In the genomic region with DNA sequence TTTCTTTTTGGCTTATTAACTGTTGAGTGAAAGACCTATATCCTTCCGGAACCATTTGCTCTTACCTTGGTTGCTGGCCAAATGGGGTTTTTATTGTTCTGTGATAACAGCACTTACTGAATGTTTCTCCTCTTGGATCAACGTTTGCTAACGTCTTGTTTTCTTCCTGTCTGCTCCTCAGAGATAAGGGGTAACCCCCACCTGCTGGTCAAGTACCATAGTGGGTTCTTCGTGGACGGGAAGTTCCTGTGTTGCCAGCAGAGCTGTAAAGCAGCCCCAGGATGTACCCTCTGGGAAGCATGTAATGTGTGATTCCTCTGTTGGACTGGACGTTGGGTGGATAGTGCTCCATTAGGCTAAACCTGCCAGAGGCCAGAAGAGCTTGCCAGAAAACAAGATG, we compare ENCODE assay signal across 1 cellular context.
TF ChIP-seq lines count a peak whose summit lies in the region.

No MANE protein-coding gene starts in this region.

TF ChIP-seq in K562, 482 proteins besides CTCF, POLR2A, EP300 and RAD21 (continued from another document and continues in another):
- TF ChIP-seq, protein P1, sequence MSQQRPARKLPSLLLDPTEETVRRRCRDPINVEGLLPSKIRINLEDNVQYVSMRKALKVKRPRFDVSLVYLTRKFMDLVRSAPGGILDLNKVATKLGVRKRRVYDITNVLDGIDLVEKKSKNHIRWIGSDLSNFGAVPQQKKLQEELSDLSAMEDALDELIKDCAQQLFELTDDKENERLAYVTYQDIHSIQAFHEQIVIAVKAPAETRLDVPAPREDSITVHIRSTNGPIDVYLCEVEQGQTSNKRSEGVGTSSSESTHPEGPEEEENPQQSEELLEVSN (IDR thresholded peaks at IDR 0.05; ENCODE audit: borderline replicate concordance in 1 of 2, extremely low read depth in 1 of 2, insufficient read depth in 1 of 2, insufficient read length in 1 of 2, low read depth in 1 of 2, low read length in 1 of 2, poor library complexity in 1 of 2, severe bottlenecking in 1 of 2), result no peak
- TF ChIP-seq NONO (IDR thresholded peaks at IDR 0.05; ENCODE audit: low read depth in 2 of 2, low read length in 1 of 2) (no peak), ATF7 (IDR thresholded peaks at IDR 0.05) (peak; percentile 41; the same call in 1 of the 2 replicates), ZNF586 (CRISPR knock-in tag; conservative IDR thresholded peaks at IDR 0.05) (no peak), CREM (IDR thresholded peaks at IDR 0.05; ENCODE audit: low read depth) (peak; percentile 70), PHF21A (IDR thresholded peaks at IDR 0.05; ENCODE audit: borderline replicate concordance, low read depth) (no peak), IRF2 (CRISPR knock-in tag; IDR thresholded peaks at IDR 0.05) (no peak), GATA2 (CRISPR knock-in tag; IDR thresholded peaks at IDR 0.05) (peak; percentile 73), SRF (CRISPR knock-in tag; IDR thresholded peaks at IDR 0.05) (no peak), MCM2 (IDR thresholded peaks at IDR 0.05; ENCODE audit: low read depth) (no peak), MTA3 (IDR thresholded peaks at IDR 0.05; ENCODE audit: borderline replicate concordance) (peak; percentile 83; the same call in 1 of the 2 replicates), SNIP1 (IDR thresholded peaks at IDR 0.05; ENCODE audit: low read depth) (no peak), KAT7 (CRISPR knock-in tag; IDR thresholded peaks at IDR 0.05; ENCODE audit: borderline replicate concordance) (no peak), ZNF274 (IDR thresholded peaks at IDR 0.05; ENCODE audit: borderline replicate concordance, low read depth, low read length) (no peak), MYNN (IDR thresholded peaks at IDR 0.05) (no peak), MYNN (CRISPR knock-in tag; IDR thresholded peaks at IDR 0.05) (no peak), HDGF (IDR thresholded peaks at IDR 0.05) (no peak), CHD1 (IDR thresholded peaks at IDR 0.05; ENCODE audit: low read length) (no peak), ELF2 (CRISPR knock-in tag; IDR thresholded peaks at IDR 0.05) (no peak), KLF10 (CRISPR knock-in tag; IDR thresholded peaks at IDR 0.05) (no peak), ZNF134 (CRISPR knock-in tag; conservative IDR thresholded peaks at IDR 0.05) (no peak), SMC3 (conservative IDR thresholded peaks at IDR 0.05; ENCODE audit: insufficient read depth, low read depth, low read length) (no peak), BRF1 (IDR thresholded peaks at IDR 0.05; ENCODE audit: borderline replicate concordance, extremely low read depth, insufficient read length) (no peak), RBM22 (IDR thresholded peaks at IDR 0.05; ENCODE audit: low read depth, low read length, poor library complexity, severe bottlenecking) (no peak), KLF1 (tag; IDR thresholded peaks at IDR 0.05) (no peak), ZBTB8A (IDR thresholded peaks at IDR 0.05; ENCODE audit: partially characterized antibody) (no peak), PURB (CRISPR knock-in tag; IDR thresholded peaks at IDR 0.05; ENCODE audit: low read depth) (no peak), TCF7L2 (IDR thresholded peaks at IDR 0.05; ENCODE audit: low read depth, low read length) (no peak), PML (IDR thresholded peaks at IDR 0.05; ENCODE audit: low read length) (peak; percentile 75), ZNF766 (CRISPR knock-in tag; conservative IDR thresholded peaks at IDR 0.05) (peak; percentile 72; the same call in 1 of the 2 replicates), PHF8 (IDR thresholded peaks at IDR 0.05; ENCODE audit: borderline replicate concordance, low read length) (no peak), NR2C1 (IDR thresholded peaks at IDR 0.05) (0 out of 2 replicates have a peak, but pooled peaks have one; percentile 29), NR2C1 (tag; IDR thresholded peaks at IDR 0.05) (0 out of 2 replicates have a peak, but pooled peaks have one; percentile 37), NFXL1 (CRISPR knock-in tag; IDR thresholded peaks at IDR 0.05) (no peak), ZC3H4 (CRISPR knock-in tag; IDR thresholded peaks at IDR 0.05; ENCODE audit: borderline replicate concordance) (no peak), CCAR2 (IDR thresholded peaks at IDR 0.05; ENCODE audit: low read depth, low read length) (no peak), SMARCE1 (IDR thresholded peaks at IDR 0.05) (peak; percentile 88), ZFP36 (IDR thresholded peaks at IDR 0.05; ENCODE audit: low read depth, low read length, partially characterized antibody) (no peak)
- TF ChIP-seq, protein P2, sequence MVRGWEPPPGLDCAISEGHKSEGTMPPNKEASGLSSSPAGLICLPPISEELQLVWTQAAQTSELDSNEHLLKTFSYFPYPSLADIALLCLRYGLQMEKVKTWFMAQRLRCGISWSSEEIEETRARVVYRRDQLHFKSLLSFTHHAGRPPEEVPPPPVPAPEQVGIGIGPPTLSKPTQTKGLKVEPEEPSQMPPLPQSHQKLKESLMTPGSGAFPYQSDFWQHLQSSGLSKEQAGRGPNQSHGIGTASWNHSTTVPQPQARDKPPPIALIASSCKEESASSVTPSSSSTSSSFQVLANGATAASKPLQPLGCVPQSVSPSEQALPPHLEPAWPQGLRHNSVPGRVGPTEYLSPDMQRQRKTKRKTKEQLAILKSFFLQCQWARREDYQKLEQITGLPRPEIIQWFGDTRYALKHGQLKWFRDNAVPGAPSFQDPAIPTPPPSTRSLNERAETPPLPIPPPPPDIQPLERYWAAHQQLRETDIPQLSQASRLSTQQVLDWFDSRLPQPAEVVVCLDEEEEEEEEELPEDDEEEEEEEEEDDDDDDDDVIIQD (CRISPR knock-in tag; IDR thresholded peaks at IDR 0.05), result no peak
- TF ChIP-seq, protein P3, sequence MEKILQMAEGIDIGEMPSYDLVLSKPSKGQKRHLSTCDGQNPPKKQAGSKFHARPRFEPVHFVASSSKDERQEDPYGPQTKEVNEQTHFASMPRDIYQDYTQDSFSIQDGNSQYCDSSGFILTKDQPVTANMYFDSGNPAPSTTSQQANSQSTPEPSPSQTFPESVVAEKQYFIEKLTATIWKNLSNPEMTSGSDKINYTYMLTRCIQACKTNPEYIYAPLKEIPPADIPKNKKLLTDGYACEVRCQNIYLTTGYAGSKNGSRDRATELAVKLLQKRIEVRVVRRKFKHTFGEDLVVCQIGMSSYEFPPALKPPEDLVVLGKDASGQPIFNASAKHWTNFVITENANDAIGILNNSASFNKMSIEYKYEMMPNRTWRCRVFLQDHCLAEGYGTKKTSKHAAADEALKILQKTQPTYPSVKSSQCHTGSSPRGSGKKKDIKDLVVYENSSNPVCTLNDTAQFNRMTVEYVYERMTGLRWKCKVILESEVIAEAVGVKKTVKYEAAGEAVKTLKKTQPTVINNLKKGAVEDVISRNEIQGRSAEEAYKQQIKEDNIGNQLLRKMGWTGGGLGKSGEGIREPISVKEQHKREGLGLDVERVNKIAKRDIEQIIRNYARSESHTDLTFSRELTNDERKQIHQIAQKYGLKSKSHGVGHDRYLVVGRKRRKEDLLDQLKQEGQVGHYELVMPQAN (IDR thresholded peaks at IDR 0.05; ENCODE audit: borderline replicate concordance), result no peak
- TF ChIP-seq, protein P4, sequence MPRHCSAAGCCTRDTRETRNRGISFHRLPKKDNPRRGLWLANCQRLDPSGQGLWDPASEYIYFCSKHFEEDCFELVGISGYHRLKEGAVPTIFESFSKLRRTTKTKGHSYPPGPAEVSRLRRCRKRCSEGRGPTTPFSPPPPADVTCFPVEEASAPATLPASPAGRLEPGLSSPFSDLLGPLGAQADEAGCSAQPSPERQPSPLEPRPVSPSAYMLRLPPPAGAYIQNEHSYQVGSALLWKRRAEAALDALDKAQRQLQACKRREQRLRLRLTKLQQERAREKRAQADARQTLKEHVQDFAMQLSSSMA (CRISPR knock-in tag; IDR thresholded peaks at IDR 0.05), result no peak
- TF ChIP-seq, protein P5, sequence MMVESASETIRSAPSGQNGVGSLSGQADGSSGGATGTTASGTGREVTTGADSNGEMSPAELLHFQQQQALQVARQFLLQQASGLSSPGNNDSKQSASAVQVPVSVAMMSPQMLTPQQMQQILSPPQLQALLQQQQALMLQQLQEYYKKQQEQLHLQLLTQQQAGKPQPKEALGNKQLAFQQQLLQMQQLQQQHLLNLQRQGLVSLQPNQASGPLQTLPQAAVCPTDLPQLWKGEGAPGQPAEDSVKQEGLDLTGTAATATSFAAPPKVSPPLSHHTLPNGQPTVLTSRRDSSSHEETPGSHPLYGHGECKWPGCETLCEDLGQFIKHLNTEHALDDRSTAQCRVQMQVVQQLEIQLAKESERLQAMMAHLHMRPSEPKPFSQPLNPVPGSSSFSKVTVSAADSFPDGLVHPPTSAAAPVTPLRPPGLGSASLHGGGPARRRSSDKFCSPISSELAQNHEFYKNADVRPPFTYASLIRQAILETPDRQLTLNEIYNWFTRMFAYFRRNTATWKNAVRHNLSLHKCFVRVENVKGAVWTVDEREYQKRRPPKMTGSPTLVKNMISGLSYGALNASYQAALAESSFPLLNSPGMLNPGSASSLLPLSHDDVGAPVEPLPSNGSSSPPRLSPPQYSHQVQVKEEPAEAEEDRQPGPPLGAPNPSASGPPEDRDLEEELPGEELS (CRISPR knock-in tag; IDR thresholded peaks at IDR 0.05; ENCODE audit: borderline replicate concordance), result no peak
- TF ChIP-seq, protein P6, sequence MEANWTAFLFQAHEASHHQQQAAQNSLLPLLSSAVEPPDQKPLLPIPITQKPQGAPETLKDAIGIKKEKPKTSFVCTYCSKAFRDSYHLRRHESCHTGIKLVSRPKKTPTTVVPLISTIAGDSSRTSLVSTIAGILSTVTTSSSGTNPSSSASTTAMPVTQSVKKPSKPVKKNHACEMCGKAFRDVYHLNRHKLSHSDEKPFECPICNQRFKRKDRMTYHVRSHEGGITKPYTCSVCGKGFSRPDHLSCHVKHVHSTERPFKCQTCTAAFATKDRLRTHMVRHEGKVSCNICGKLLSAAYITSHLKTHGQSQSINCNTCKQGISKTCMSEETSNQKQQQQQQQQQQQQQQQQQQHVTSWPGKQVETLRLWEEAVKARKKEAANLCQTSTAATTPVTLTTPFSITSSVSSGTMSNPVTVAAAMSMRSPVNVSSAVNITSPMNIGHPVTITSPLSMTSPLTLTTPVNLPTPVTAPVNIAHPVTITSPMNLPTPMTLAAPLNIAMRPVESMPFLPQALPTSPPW (CRISPR knock-in tag; IDR thresholded peaks at IDR 0.05), result peak; percentile 47; the same call in 1 of the 2 replicates
- TF ChIP-seq, protein P7, sequence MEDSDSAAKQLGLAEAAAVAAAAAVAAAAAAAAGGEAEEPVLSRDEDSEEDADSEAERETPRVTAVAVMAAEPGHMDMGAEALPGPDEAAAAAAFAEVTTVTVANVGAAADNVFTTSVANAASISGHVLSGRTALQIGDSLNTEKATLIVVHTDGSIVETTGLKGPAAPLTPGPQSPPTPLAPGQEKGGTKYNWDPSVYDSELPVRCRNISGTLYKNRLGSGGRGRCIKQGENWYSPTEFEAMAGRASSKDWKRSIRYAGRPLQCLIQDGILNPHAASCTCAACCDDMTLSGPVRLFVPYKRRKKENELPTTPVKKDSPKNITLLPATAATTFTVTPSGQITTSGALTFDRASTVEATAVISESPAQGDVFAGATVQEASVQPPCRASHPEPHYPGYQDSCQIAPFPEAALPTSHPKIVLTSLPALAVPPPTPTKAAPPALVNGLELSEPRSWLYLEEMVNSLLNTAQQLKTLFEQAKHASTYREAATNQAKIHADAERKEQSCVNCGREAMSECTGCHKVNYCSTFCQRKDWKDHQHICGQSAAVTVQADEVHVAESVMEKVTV (CRISPR knock-in tag; IDR thresholded peaks at IDR 0.05), result no peak
- TF ChIP-seq, protein P8, sequence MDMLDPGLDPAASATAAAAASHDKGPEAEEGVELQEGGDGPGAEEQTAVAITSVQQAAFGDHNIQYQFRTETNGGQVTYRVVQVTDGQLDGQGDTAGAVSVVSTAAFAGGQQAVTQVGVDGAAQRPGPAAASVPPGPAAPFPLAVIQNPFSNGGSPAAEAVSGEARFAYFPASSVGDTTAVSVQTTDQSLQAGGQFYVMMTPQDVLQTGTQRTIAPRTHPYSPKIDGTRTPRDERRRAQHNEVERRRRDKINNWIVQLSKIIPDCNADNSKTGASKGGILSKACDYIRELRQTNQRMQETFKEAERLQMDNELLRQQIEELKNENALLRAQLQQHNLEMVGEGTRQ (CRISPR knock-in tag; IDR thresholded peaks at IDR 0.05), result no peak
- TF ChIP-seq, protein P9, sequence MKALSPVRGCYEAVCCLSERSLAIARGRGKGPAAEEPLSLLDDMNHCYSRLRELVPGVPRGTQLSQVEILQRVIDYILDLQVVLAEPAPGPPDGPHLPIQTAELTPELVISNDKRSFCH (CRISPR knock-in tag; IDR thresholded peaks at IDR 0.05), result no peak
- TF ChIP-seq, protein P9 (tag; IDR thresholded peaks at IDR 0.05), result no peak
- TF ChIP-seq, protein P10, sequence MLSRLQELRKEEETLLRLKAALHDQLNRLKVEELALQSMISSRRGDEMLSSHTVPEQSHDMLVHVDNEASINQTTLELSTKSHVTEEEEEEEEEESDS (CRISPR knock-in tag; IDR thresholded peaks at IDR 0.05), result no peak
- TF ChIP-seq, protein P11, sequence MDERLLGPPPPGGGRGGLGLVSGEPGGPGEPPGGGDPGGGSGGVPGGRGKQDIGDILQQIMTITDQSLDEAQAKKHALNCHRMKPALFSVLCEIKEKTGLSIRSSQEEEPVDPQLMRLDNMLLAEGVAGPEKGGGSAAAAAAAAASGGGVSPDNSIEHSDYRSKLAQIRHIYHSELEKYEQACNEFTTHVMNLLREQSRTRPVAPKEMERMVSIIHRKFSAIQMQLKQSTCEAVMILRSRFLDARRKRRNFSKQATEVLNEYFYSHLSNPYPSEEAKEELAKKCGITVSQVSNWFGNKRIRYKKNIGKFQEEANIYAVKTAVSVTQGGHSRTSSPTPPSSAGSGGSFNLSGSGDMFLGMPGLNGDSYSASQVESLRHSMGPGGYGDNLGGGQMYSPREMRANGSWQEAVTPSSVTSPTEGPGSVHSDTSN (CRISPR knock-in tag; IDR thresholded peaks at IDR 0.05; ENCODE audit: low read depth), result no peak
- TF ChIP-seq, protein P11 (tag; conservative IDR thresholded peaks at IDR 0.05; ENCODE audit: low read depth), result 0 out of 2 replicates have a peak, but pooled peaks have one; percentile 5
- TF ChIP-seq, protein P12, sequence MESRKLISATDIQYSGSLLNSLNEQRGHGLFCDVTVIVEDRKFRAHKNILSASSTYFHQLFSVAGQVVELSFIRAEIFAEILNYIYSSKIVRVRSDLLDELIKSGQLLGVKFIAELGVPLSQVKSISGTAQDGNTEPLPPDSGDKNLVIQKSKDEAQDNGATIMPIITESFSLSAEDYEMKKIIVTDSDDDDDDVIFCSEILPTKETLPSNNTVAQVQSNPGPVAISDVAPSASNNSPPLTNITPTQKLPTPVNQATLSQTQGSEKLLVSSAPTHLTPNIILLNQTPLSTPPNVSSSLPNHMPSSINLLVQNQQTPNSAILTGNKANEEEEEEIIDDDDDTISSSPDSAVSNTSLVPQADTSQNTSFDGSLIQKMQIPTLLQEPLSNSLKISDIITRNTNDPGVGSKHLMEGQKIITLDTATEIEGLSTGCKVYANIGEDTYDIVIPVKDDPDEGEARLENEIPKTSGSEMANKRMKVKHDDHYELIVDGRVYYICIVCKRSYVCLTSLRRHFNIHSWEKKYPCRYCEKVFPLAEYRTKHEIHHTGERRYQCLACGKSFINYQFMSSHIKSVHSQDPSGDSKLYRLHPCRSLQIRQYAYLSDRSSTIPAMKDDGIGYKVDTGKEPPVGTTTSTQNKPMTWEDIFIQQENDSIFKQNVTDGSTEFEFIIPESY (CRISPR knock-in tag; IDR thresholded peaks at IDR 0.05), result no peak
